8 cellular contexts compared by ENCODE assay signal in genomic region chr13:76473552-76474134, GRCh38.
DNase-seq lines count a peak whose midpoint lies in the region; ATAC-seq, FAIRE-seq and TF ChIP-seq lines count a peak whose summit lies in the region.

No MANE protein-coding gene starts in this region.

- H3K9me3 ChIP-seq in H1 (ENCODE audit: insufficient read depth in 2 of 2, low read depth in 1 of 2, low read length in 1 of 2), result no peaks in the 10 kb centered on the region

- H3K27ac ChIP-seq in H1 (ENCODE audit: low read depth, low read length) (no peak overlapping the region), mesendoderm (ENCODE audit: low read depth, low read length) (no peak overlapping the region)

- H3K9me3 Mint-ChIP-seq in activated CD8-positive, alpha-beta T cell treated with anti-CD3 and anti-CD28 coated beads for 36 hours, result no peaks in the 10 kb centered on the region

- TF ChIP-seq RAD21 in H1 (IDR thresholded peaks at IDR 0.05 in 1 of 2, conservative IDR thresholded peaks at IDR 0.05 in 1 of 2; ENCODE audit: low read depth in 2 of 2, low read length in 2 of 2), result peak; percentile 97 to 99

- H3K18ac ChIP-seq in H1 (ENCODE audit: extremely low read depth, low read length) (no peak overlapping the region), mesendoderm (ENCODE audit: low read length) (no peak overlapping the region)

- H4K91ac ChIP-seq in H1 (replicated peaks; ENCODE audit: insufficient read length, low read length), result no peak overlapping the region

- FAIRE-seq in H1 (lab: Jason Lieb, UNC), result peak; percentile 82

- H3K36me3 Mint-ChIP-seq in activated CD8-positive, alpha-beta T cell treated with anti-CD3 and anti-CD28 coated beads for 36 hours (ENCODE audit: low read depth), result no peaks in the 10 kb centered on the region

- H3K14ac ChIP-seq in H1 (ENCODE audit: insufficient read length), result no peak overlapping the region

- H2BK12ac ChIP-seq in H1 (ENCODE audit: low read depth, low read length), result no peak overlapping the region

- H4K20me1 ChIP-seq in H1 (replicated peaks in 1 of 2; ENCODE audit: control insufficient read depth in 1 of 2, insufficient read depth in 2 of 2, low read length in 2 of 2), result no peaks in the 10 kb centered on the region

- CTCF ChIA-PET in activated CD8-positive, alpha-beta T cell treated with anti-CD3 and anti-CD28 coated beads for 36 hours (lab: Charles Lee), result interaction anchor here (0.6 to 6.0 kb wide), 16 partner anchors 8 to 802 kb away, joined by 3 to 58 read pairs (median 3); no protein-coding TSS in a partner anchor
- CTCF ChIA-PET in H1 (lab: Charles Lee; ENCODE audit: partially characterized antibody), result interaction anchor here (0.6 to 6.8 kb wide), 19 partner anchors 10 to 802 kb away, joined by 3 to 46 read pairs (median 4); no protein-coding TSS in a partner anchor

- POLR2A ChIA-PET in activated CD8-positive, alpha-beta T cell treated with anti-CD3 and anti-CD28 coated beads for 36 hours (lab: Charles Lee), result no interaction called here
- POLR2A ChIA-PET in H1 (lab: Charles Lee; ENCODE audit: partially characterized antibody), result no interaction called here

- H2BK120ac ChIP-seq in H1 (replicated peaks; ENCODE audit: low read depth, low read length), result no peak overlapping the region
- H2BK120ac ChIP-seq in mesendoderm (ENCODE audit: low read depth, low read length), result no peak overlapping the region

- no peak overlapping the region for H2AFZ ChIP-seq in H1 (ENCODE audit: low read length)

- no peak overlapping the region for H2BK15ac ChIP-seq in H1 (ENCODE audit: low read length)
- H2BK15ac ChIP-seq in mesendoderm (replicated peaks; ENCODE audit: low read depth), result no peak overlapping the region

- no peak overlapping the region for H3K9ac ChIP-seq in H1 (replicated peaks in 1 of 4; ENCODE audit: extremely low read depth in 1 of 4, low read depth in 3 of 4, low read length in 3 of 4)
- no peak overlapping the region for H3K9ac ChIP-seq in mesendoderm (ENCODE audit: low read length)

- H3K4me1 Mint-ChIP-seq in activated CD8-positive, alpha-beta T cell treated with anti-CD3 and anti-CD28 coated beads for 36 hours (ENCODE audit: low read depth), result no peaks in the 10 kb centered on the region

- H3K27ac Mint-ChIP-seq in activated CD8-positive, alpha-beta T cell treated with anti-CD3 and anti-CD28 coated beads for 36 hours, result no peak overlapping the region

- H3K4me3 ChIP-seq in H1 (ENCODE audit: extremely low read depth in 1 of 4, insufficient read depth in 2 of 4, low read depth in 3 of 4, low read length in 4 of 4), result no peak overlapping the region
- H3K4me3 ChIP-seq in mesendoderm (ENCODE audit: low read length), result no peak overlapping the region

- H3K23ac ChIP-seq in H1 (ENCODE audit: insufficient read length), result no peak overlapping the region
- H3K23ac ChIP-seq in mesendoderm (ENCODE audit: low read length), result no peak overlapping the region

- no peak for TF ChIP-seq POLR2A in H1 (IDR thresholded peaks at IDR 0.05; ENCODE audit: control extremely low read depth in 1 of 2, low read depth in 2 of 2, low read length in 2 of 2)

- H3K56ac ChIP-seq in H1 (replicated peaks; ENCODE audit: insufficient read length, low read depth, low read length) (no peak overlapping the region), mesendoderm (ENCODE audit: low read length) (no peak overlapping the region)

- H2BK20ac ChIP-seq in H1 (ENCODE audit: low read length), result no peak overlapping the region

- peak; percentile 82 for TF ChIP-seq CTCF in activated CD8-positive, alpha-beta T cell treated with anti-CD3 and anti-CD28 coated beads for 36 hours (IDR thresholded peaks at IDR 0.05)
- TF ChIP-seq CTCF in H1 (IDR thresholded peaks at IDR 0.05; ENCODE audit: control extremely low read depth in 1 of 3, insufficient read depth in 1 of 3, low read depth in 1 of 3, low read length in 3 of 3), result peak; percentile 37 to 99 (median 82)

- no peak for TF ChIP-seq EP300 in H1 (IDR thresholded peaks at IDR 0.05; ENCODE audit: borderline replicate concordance in 1 of 2, low read depth in 2 of 2, low read length in 2 of 2)

- H4K5ac ChIP-seq in H1 (ENCODE audit: insufficient read length, low read depth, low read length), result no peak overlapping the region
- no peak overlapping the region for H4K5ac ChIP-seq in mesendoderm (ENCODE audit: low read length)

- intact Hi-C loops in activated CD8-positive, alpha-beta T cell treated with anti-CD3 and anti-CD28 coated beads for 36 hours (cut with micrococcal nuclease), result loop anchor here (2.0 to 5.0 kb wide), 2 partner anchors 597 to 776 kb away; no protein-coding TSS in a partner anchor

- H3K23me2 ChIP-seq in H1 (ENCODE audit: low read depth, low read length), result no peaks in the 10 kb centered on the region

- no peaks in the 10 kb centered on the region for H3K79me2 ChIP-seq in H1 (ENCODE audit: control insufficient read depth in 1 of 2, insufficient read depth in 2 of 2, low read length in 2 of 2)
- no peaks in the 10 kb centered on the region for H3K79me2 ChIP-seq in mesendoderm (ENCODE audit: control insufficient read depth, insufficient read depth, low read length)

- DNase-seq in COR-L47 (lab: John Stamatoyannopoulos, UW) (peak; percentile 66), NCI-H82 (lab: John Stamatoyannopoulos, UW) (peak; percentile 95), H1 (ENCODE audit: low read depth in 1 of 2, low spot score in 2 of 2) (peak; percentile 51 to 81), mesendoderm (peak; percentile 83)
- DNase-seq in activated CD8-positive, alpha-beta T cell treated with anti-CD3 and anti-CD28 coated beads for 36 hours, result peak; percentile 84
- DNase-seq in stimulated activated CD8-positive, alpha-beta memory T cell treated with anti-CD3 and anti-CD28 coated beads, Interleukin-4, amount 100 ng/mL, for 1 hour (ENCODE audit: low read depth in 2 of 2, low spot score in 1 of 2), result peak; percentile 24 to 46

- H3K79me1 ChIP-seq in H1 (ENCODE audit: low read depth, low read length) (no peaks in the 10 kb centered on the region), mesendoderm (ENCODE audit: low read length) (no peaks in the 10 kb centered on the region)

- H3K27me3 Mint-ChIP-seq in activated CD8-positive, alpha-beta T cell treated with anti-CD3 and anti-CD28 coated beads for 36 hours, result peaks cover 7% of the 10 kb centered on the region

- H3K36me3 ChIP-seq in H1 (ENCODE audit: control insufficient read depth in 2 of 4, insufficient read depth in 4 of 4, low read length in 3 of 4) (no peaks in the 10 kb centered on the region), mesendoderm (ENCODE audit: control insufficient read depth, insufficient read depth, low read length) (no peaks in the 10 kb centered on the region)

- H2BK5ac ChIP-seq in H1 (ENCODE audit: low read depth, low read length) (no peak overlapping the region), mesendoderm (ENCODE audit: low read length) (no peak overlapping the region)

- H3K4me1 ChIP-seq in H1 (replicated peaks in 1 of 4; ENCODE audit: control insufficient read depth in 3 of 4, insufficient read depth in 4 of 4, low read length in 3 of 4), result no peaks in the 10 kb centered on the region
- H3K4me1 ChIP-seq in mesendoderm (ENCODE audit: control insufficient read depth, low read depth, low read length), result no peaks in the 10 kb centered on the region

- H3K4me2 ChIP-seq in H1 (ENCODE audit: insufficient read depth in 1 of 2, low read depth in 2 of 2, low read length in 2 of 2) (no peak overlapping the region), mesendoderm (ENCODE audit: low read length) (no peak overlapping the region)

- ATAC-seq in GM19452 (IDR thresholded peaks at IDR 0.05; ENCODE audit: unreplicated experiment), result peak; percentile 100
- peak; percentile 99 for ATAC-seq in HG03469 (IDR thresholded peaks at IDR 0.05; ENCODE audit: unreplicated experiment)
- peak; percentile 97 for ATAC-seq in activated CD8-positive, alpha-beta T cell treated with anti-CD3 and anti-CD28 coated beads for 36 hours

- H3K4me3 Mint-ChIP-seq in activated CD8-positive, alpha-beta T cell treated with anti-CD3 and anti-CD28 coated beads for 36 hours, result no peak overlapping the region

- H3K4ac ChIP-seq in H1 (replicated peaks; ENCODE audit: insufficient read length, low read depth, low read length) (no peak overlapping the region), mesendoderm (ENCODE audit: low read depth, low read length) (no peak overlapping the region)

- H3K27me3 ChIP-seq in H1 (replicated peaks in 1 of 4; ENCODE audit: control insufficient read depth in 3 of 4, extremely low read depth in 1 of 4, insufficient read depth in 3 of 4, low read length in 3 of 4), result no peaks in the 10 kb centered on the region
- no peaks in the 10 kb centered on the region for H3K27me3 ChIP-seq in mesendoderm (ENCODE audit: insufficient read depth, low read length, poor library complexity)

- no peak overlapping the region for H4K8ac ChIP-seq in H1 (ENCODE audit: extremely low read depth, insufficient read depth, low read length)
- no peak overlapping the region for H4K8ac ChIP-seq in mesendoderm (ENCODE audit: low read depth, low read length)

- H2AK5ac ChIP-seq in H1 (ENCODE audit: low read depth, low read length), result no peak overlapping the region
- no peak overlapping the region for H2AK5ac ChIP-seq in mesendoderm (ENCODE audit: low read length)

TF ChIP-seq in H1, 55 proteins besides CTCF, POLR2A, EP300 and RAD21 (continues in another document):
- TF ChIP-seq SRF (IDR thresholded peaks at IDR 0.05; ENCODE audit: low read depth, low read length) (no peak), SP1 (IDR thresholded peaks at IDR 0.05; ENCODE audit: low read depth, low read length) (no peak), TBP (IDR thresholded peaks at IDR 0.05; ENCODE audit: low read depth, low read length) (no peak), SIN3A (conservative IDR thresholded peaks at IDR 0.05 in 1 of 2, IDR thresholded peaks at IDR 0.05 in 1 of 2; ENCODE audit: low read depth in 1 of 2, low read length in 2 of 2) (no peak), EZH2 (IDR thresholded peaks at IDR 0.05; ENCODE audit: low read depth, low read length, severe bottlenecking) (no peak), KDM4A (IDR thresholded peaks at IDR 0.05; ENCODE audit: low read depth, low read length, severe bottlenecking) (no peak), TEAD4 (IDR thresholded peaks at IDR 0.05; ENCODE audit: low read depth, low read length) (no peak), KDM1A (IDR thresholded peaks at IDR 0.05; ENCODE audit: borderline replicate concordance, low read length) (no peak), TAF7 (optimal IDR thresholded peaks at IDR 0.05; ENCODE audit: borderline replicate concordance, low read depth, low read length) (no peak), MAX (IDR thresholded peaks at IDR 0.05) (no peak), TAF1 (IDR thresholded peaks at IDR 0.05; ENCODE audit: low read depth, low read length) (no peak), SUZ12 (IDR thresholded peaks at IDR 0.05; ENCODE audit: low read length) (no peak), SP2 (IDR thresholded peaks at IDR 0.05; ENCODE audit: low read length) (no peak), JUND (IDR thresholded peaks at IDR 0.05; ENCODE audit: low read length) (no peak), RXRA (IDR thresholded peaks at IDR 0.05; ENCODE audit: insufficient read depth, low read depth, low read length) (no peak)

Comparison
In these comparisons a context has a peak if more than half of its experiments do, and no peak if none do; other contexts are left out.
1. DNase-seq: peak in every context shown above with its lines; median percentile 95 in NCI-H82; 84 in activated CD8-positive, alpha-beta T cell treated with anti-CD3 and anti-CD28 coated beads for 36 hours; 83 in mesendoderm; 66 in COR-L47; 66 in H1; 35 in stimulated activated CD8-positive, alpha-beta memory T cell treated with anti-CD3 and anti-CD28 coated beads, Interleukin-4, amount 100 ng/mL, for 1 hour.